Comparison of ENCODE assay signal across 24 cellular contexts in the genomic region with DNA sequence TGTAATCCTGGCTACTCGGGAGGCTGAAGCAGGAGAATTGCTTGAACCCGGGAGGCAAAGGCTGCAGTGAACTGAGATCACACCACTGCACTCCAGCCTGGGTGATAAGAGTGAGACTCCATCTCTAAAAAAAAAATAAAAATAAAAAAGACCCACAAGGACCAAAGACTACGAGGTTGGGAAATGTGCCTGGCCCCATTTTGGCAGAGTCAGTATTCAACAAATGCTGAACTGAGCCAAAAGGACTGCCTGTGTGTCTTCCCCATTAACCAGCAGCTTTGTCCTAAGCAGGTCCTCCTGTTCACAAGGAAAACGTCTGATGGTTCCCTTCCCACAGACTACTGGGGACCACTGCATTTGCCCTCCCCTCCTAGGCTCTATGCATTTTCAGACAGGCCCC. TPM values are rescaled to one million over a fixed set of nuclear protein-coding genes. Genes with fewer than 3 reads are reported as not detected.
"Had no signal": no experiment of that assay in that cellular context is flagged by ENCODE, and none has a peak within 500 bp of the region (broad histone marks: within the 10 kb centered on the region; RNA-seq: fewer than 3 reads in every experiment).

No MANE protein-coding gene starts in this region.

- H3K36me3 ChIP-seq: ascending aorta, suprapubic skin, vagina had no signal

- DNase-seq: activated B cell treated with CpG ODN at 0.5 μM for 24 hours; activated CD4-positive, alpha-beta T cell treated with anti-CD3 and anti-CD28 coated beads for 36 hours; activated CD4-positive, alpha-beta T cell treated with anti-CD3 and anti-CD28 coated beads, Interleukin-2, amount 50 U/mL, for 4 hours; activated CD8-positive, alpha-beta memory T cell treated with anti-CD3 and anti-CD28 coated beads for 24 hours; activated CD8-positive, alpha-beta memory T cell treated with anti-CD3 and anti-CD28 coated beads, Interleukin-2, amount 50 U/mL, for 4 hours; activated T-cell treated with anti-CD3 and anti-CD28 coated beads, Interleukin-2, amount 50 U/mL, for 24 hours; effector memory CD8-positive, alpha-beta T cell; foreskin melanocyte; hippocampal formation; kidney glomerular epithelial cell; nephron progenitor cell; stimulated activated CD4-positive, alpha-beta T cell treated with anti-CD3 and anti-CD28 coated beads, Interleukin-2, amount 100 ng/mL, for 24 hours; stimulated activated naive CD8-positive, alpha-beta T cell treated with anti-CD3 and anti-CD28 coated beads, Interleukin-15, amount 100 ng/mL, for 72 hours; T-helper 9 cell had no signal

- H3K27ac ChIP-seq: ascending aorta, skin epidermis, suprapubic skin, vagina had no signal

- H3K9me3 ChIP-seq: ascending aorta, suprapubic skin, vagina had no signal

- ATAC-seq: activated CD4-positive, alpha-beta T cell treated with anti-CD3 and anti-CD28 coated beads for 36 hours; activated naive CD4-positive, alpha-beta T cell treated with anti-CD3 and anti-CD28 coated beads, Interleukin-2, amount 50 U/mL, for 72 hours; activated T-helper 17 cell treated with anti-CD3 and anti-CD28 coated beads, Interleukin-2, amount 50 U/mL, for 72 hours; effector memory CD8-positive, alpha-beta T cell; esophagus mucosa; stimulated activated effector memory CD8-positive, alpha-beta T cell treated with anti-CD3 and anti-CD28 coated beads, Interleukin-12 subunit alpha, Interleukin-12 subunit beta, amount 100 ng/mL, for 72 hours; stimulated activated naive CD8-positive, alpha-beta T cell treated with anti-CD3 and anti-CD28 coated beads, Interleukin-15, amount 100 ng/mL, for 72 hours had no signal

- H3K4me1 ChIP-seq: ascending aorta, vagina had no signal

- H3K27me3 ChIP-seq: ascending aorta, suprapubic skin, vagina had no signal

- H3K4me3 ChIP-seq: ascending aorta, skin epidermis, suprapubic skin, vagina had no signal

RNA-seq across cellular contexts. Expression of a gene that starts 27.6 kb away (rescaled TPM):
- total RNA-seq: esophagus mucosa had no signal

RNA-seq across cellular contexts. Expression of a gene that starts 40.1 kb away (rescaled TPM):
- total RNA-seq: ascending aorta, dermis microvascular lymphatic vessel endothelial cell, myocyte, vagina had no signal
